In the genomic region with DNA sequence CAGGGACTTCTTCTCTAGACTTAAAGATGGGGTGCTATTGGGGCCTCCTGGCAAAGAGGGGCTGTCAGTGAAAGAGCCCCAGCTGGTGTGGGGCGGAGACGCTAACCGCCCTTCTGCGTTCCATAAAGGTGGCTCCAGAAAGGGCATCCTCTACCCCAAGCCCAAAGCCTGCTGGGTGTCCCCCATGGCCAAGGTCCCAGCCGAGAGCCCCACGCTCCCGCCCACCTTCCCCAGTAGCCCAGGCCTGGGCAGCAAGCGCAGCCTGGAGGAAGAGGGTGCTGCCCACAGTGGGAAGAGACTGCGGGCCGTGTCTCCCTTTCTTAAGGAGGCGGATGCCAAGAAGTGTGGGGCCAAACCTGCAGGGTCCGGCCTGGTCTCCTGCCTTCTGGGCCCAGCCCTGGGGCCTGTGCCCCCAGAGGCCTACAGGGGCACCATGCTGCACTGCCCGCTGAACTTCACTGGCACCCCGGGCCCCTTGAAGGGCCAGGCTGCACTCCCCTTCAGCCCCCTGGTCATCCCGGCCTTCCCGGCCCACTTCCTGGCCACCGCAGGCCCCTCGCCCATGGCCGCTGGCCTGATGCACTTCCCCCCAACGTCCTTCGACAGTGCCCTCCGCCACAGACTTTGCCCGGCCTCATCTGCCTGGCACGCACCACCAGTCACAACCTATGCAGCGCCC, we compare ENCODE assay signal across 32 cellular contexts. TPM values are rescaled to one million over a fixed set of nuclear protein-coding genes. Genes with fewer than 3 reads are reported as not detected.
DNase-seq lines count a peak whose midpoint lies in the region; ATAC-seq, FAIRE-seq and TF ChIP-seq lines count a peak whose summit lies in the region.
"Had no signal": no experiment of that assay in that cellular context is flagged by ENCODE, and none has a peak within 500 bp of the region (broad histone marks: within the 10 kb centered on the region; RNA-seq: fewer than 3 reads in every experiment).

No MANE protein-coding gene starts in this region.

- H3K27ac ChIP-seq in coronary artery (no peak overlapping the region), thyroid gland (no peak overlapping the region)
- H3K27ac ChIP-seq: adrenal gland, epithelial cell of prostate, KMS-11, psoas muscle, SJCRH30, testis, vagina had no signal

- H3K27me3 ChIP-seq in thyroid gland = no peaks in the 10 kb centered on the region
- H3K27me3 ChIP-seq: adrenal gland, SJCRH30, testis, vagina had no signal

- H3K9me3 ChIP-seq in thyroid gland = no peaks in the 10 kb centered on the region
- H3K9me3 ChIP-seq: A549, adrenal gland, psoas muscle, SJCRH30, testis, vagina had no signal

- H3K36me3 ChIP-seq in thyroid gland = peaks cover 8 to 11% of the 10 kb centered on the region in 2 donors

- TF ChIP-seq CTCF in coronary artery (IDR thresholded peaks at IDR 0.05) = no peak
- TF ChIP-seq CTCF in thyroid gland (IDR thresholded peaks at IDR 0.05) = no peak

- FAIRE-seq in GM12891 (lab: Jason Lieb, UNC) = no peak
- FAIRE-seq: A549, GM18507, RCC 7860 had no signal

- no peaks in the 10 kb centered on the region for H3K9me3 Mint-ChIP-seq in activated T-helper 1 cell treated with anti-CD3 and anti-CD28 coated beads, Interleukin-12 subunit alpha, Interleukin-12 subunit beta, Interleukin-2, Interleukin-4 antibody, amounts not matched to agents 30 ng/mL and 10 ng/mL and 1 ng/mL, durations not matched to agents 14 hours and 24 hours and 36 hours
- H3K9me3 Mint-ChIP-seq: T-helper 1 cell treated with Interleukin-12 subunit alpha and Interleukin-12 subunit beta and Interleukin-4 antibody, amounts not matched to agents 30 μg/mL and 1 μg/mL, for 36 hours had no signal

- no peak overlapping the region for H3K4me3 ChIP-seq in coronary artery
- H3K4me3 ChIP-seq in thyroid gland (replicated peaks in 1 of 3) = no peak overlapping the region
- H3K4me3 ChIP-seq: A549, adrenal gland, psoas muscle, SJCRH30, testis, vagina had no signal

- H3K4me1 Mint-ChIP-seq in activated T-helper 1 cell treated with anti-CD3 and anti-CD28 coated beads, Interleukin-12 subunit alpha, Interleukin-12 subunit beta, Interleukin-2, Interleukin-4 antibody, amounts not matched to agents 30 ng/mL and 10 ng/mL and 1 ng/mL, durations not matched to agents 14 hours and 24 hours and 36 hours (ENCODE audit: low read depth) = peaks cover 28% of the 10 kb centered on the region

- peaks cover 27% of the 10 kb centered on the region for H3K36me3 Mint-ChIP-seq in activated T-helper 1 cell treated with anti-CD3 and anti-CD28 coated beads, Interleukin-12 subunit alpha, Interleukin-12 subunit beta, Interleukin-2, Interleukin-4 antibody, amounts not matched to agents 30 ng/mL and 10 ng/mL and 1 ng/mL, durations not matched to agents 14 hours and 24 hours and 36 hours (ENCODE audit: low read depth)

- WGBS in thyroid gland, 2 donors = 95 to 98% methylated on average over 17 to 22 of the region's 25 CpGs

- no peak overlapping the region for H3K27ac Mint-ChIP-seq in activated T-helper 1 cell treated with anti-CD3 and anti-CD28 coated beads, Interleukin-12 subunit alpha, Interleukin-12 subunit beta, Interleukin-2, Interleukin-4 antibody, amounts not matched to agents 30 ng/mL and 10 ng/mL and 1 ng/mL, durations not matched to agents 14 hours and 24 hours and 36 hours
- H3K27ac Mint-ChIP-seq: activated CD8-positive, alpha-beta memory T cell treated with anti-CD3 and anti-CD28 coated beads, Interleukin-2, amount 10 ng/mL, durations not matched to agents 7 days and 5 days; brain had no signal

- intact Hi-C loops in posterior vena cava (cut with DNase I) = no loop called here
- intact Hi-C loops in activated T-helper 1 cell treated with anti-CD3 and anti-CD28 coated beads, Interleukin-12 subunit alpha, Interleukin-12 subunit beta, Interleukin-2, Interleukin-4 antibody, amounts not matched to agents 30 ng/mL and 10 ng/mL and 1 ng/mL, durations not matched to agents 14 hours and 24 hours and 36 hours (cut with micrococcal nuclease) = loop anchor here (5.0 kb wide), 2 partner anchors 44 to 211 kb away; a partner anchor contains a TSS
- intact Hi-C loops in thyroid gland (cut with DNase I) = no loop called here

- no peaks in the 10 kb centered on the region for H3K27me3 Mint-ChIP-seq in activated T-helper 1 cell treated with anti-CD3 and anti-CD28 coated beads, Interleukin-12 subunit alpha, Interleukin-12 subunit beta, Interleukin-2, Interleukin-4 antibody, amounts not matched to agents 30 ng/mL and 10 ng/mL and 1 ng/mL, durations not matched to agents 14 hours and 24 hours and 36 hours (ENCODE audit: insufficient read depth)
- H3K27me3 Mint-ChIP-seq: activated CD8-positive, alpha-beta memory T cell treated with anti-CD3 and anti-CD28 coated beads, Interleukin-2, amount 10 ng/mL, durations not matched to agents 7 days and 5 days; brain had no signal

- H3K4me1 ChIP-seq in thyroid gland = no peaks in the 10 kb centered on the region
- H3K4me1 ChIP-seq: SJCRH30 had no signal

- no peak overlapping the region for H3K4me3 Mint-ChIP-seq in activated T-helper 1 cell treated with anti-CD3 and anti-CD28 coated beads, Interleukin-12 subunit alpha, Interleukin-12 subunit beta, Interleukin-2, Interleukin-4 antibody, amounts not matched to agents 30 ng/mL and 10 ng/mL and 1 ng/mL, durations not matched to agents 14 hours and 24 hours and 36 hours
- H3K4me3 Mint-ChIP-seq: activated CD8-positive, alpha-beta memory T cell treated with anti-CD3 and anti-CD28 coated beads, Interleukin-2, amount 10 ng/mL, durations not matched to agents 7 days and 5 days; brain; T-helper 1 cell treated with Interleukin-12 subunit alpha and Interleukin-12 subunit beta and Interleukin-4 antibody, amounts not matched to agents 30 μg/mL and 1 μg/mL, for 36 hours had no signal

- TF ChIP-seq POLR2A in GM12891 (IDR thresholded peaks at IDR 0.05; ENCODE audit: low read depth, low read length) (no peak), thyroid gland (IDR thresholded peaks at IDR 0.05) (no peak)

- peak; percentile 60 for DNase-seq in activated CD8-positive, alpha-beta memory T cell treated with anti-CD3 and anti-CD28 coated beads, Interleukin-2, amount 50 U/mL, for 48 hours
- no peak for DNase-seq in activated CD8-positive, alpha-beta memory T cell treated with anti-CD3 and anti-CD28 coated beads for 24 hours
- DNase-seq in GM12891 (ENCODE audit: insufficient read length, low spot score) = no peak
- peak; percentile 56 for DNase-seq in coronary artery (ENCODE audit: low spot score)
- DNase-seq in posterior vena cava (ENCODE audit: low spot score) = peak; percentile 79
- no peak for DNase-seq in activated T-helper 1 cell treated with anti-CD3 and anti-CD28 coated beads, Interleukin-12 subunit alpha, Interleukin-12 subunit beta, Interleukin-2, Interleukin-4 antibody, amounts not matched to agents 30 ng/mL and 10 ng/mL and 1 ng/mL, durations not matched to agents 14 hours and 24 hours and 36 hours (ENCODE audit: low spot score)
- no peak for DNase-seq in thyroid gland
- DNase-seq: activated CD4-positive, alpha-beta T cell treated with anti-CD3 and anti-CD28 coated beads for 4 hours; activated CD8-positive, alpha-beta memory T cell treated with anti-CD3 and anti-CD28 coated beads, Interleukin-2, amount 10 ng/mL, durations not matched to agents 7 days and 5 days; adrenal gland; COR-L47; DMS79 treated with DMSO at 0.1 percent for 48 hours; GF-D8; HCEC 1CT; mesendoderm; NCI-H1417 treated with DMSO at 0.1 percent for 48 hours; NCI-H2081; NCI-H446; NCI-H774; psoas muscle; SJCRH30; stimulated activated naive CD8-positive, alpha-beta T cell treated with anti-CD3 and anti-CD28 coated beads, Interleukin-15, Interleukin-2, amounts not matched to agents 100 U/mL and 50 U/mL, for 24 hours; testis had no signal

- ATAC-seq in GM21529 (IDR thresholded peaks at IDR 0.05; ENCODE audit: unreplicated experiment) = no peak
- ATAC-seq: A549; activated CD8-positive, alpha-beta memory T cell treated with anti-CD3 and anti-CD28 coated beads, Interleukin-2, amount 10 ng/mL, durations not matched to agents 7 days and 5 days; psoas muscle; stimulated activated naive CD8-positive, alpha-beta T cell treated with anti-CD3 and anti-CD28 coated beads, Interleukin-15, Interleukin-2, amounts not matched to agents 100 U/mL and 50 U/mL, for 24 hours had no signal

TF ChIP-seq in GM12891, 5 proteins besides CTCF, POLR2A, EP300 and RAD21:
- 0 out of 2 replicates have a peak, but pooled peaks have one; percentile 33 for TF ChIP-seq POLR2AphosphoS5 (IDR thresholded peaks at IDR 0.05; ENCODE audit: low read depth, low read length)
- no peak for TF ChIP-seq PAX5 (IDR thresholded peaks at IDR 0.05; ENCODE audit: insufficient read depth, low read length, severe bottlenecking)

RNA-seq across cellular contexts. Expression of a gene that starts 15.2 kb away (rescaled TPM):
- 54.4 TPM for polyA plus RNA-seq in GM12891 (2012; ENCODE audit: low read depth, missing spikeins)
- total RNA-seq in posterior vena cava (100 to 1,000 TPM in 1 of 2 donors, 10 to 100 TPM in 1; 67.4 to 179 TPM), thyroid gland (10 to 100 TPM in 3 of 4 donors, 1 to 10 TPM in 1; 9.2 to 29.3 (median 20.0) TPM)
- 233 and 240 TPM in 2 replicates for total RNA-seq in activated T-helper 1 cell treated with anti-CD3 and anti-CD28 coated beads, Interleukin-12 subunit alpha, Interleukin-12 subunit beta, Interleukin-2, Interleukin-4 antibody, amounts not matched to agents 30 ng/mL and 10 ng/mL and 1 ng/mL, durations not matched to agents 14 hours and 24 hours and 36 hours

RNA-seq across cellular contexts. Expression of a gene that starts 46.6 kb away (rescaled TPM):
- polyA plus RNA-seq in GM12891 (2012; ENCODE audit: low read depth, missing spikeins) = 0.60 TPM
- total RNA-seq in posterior vena cava = under 1 TPM in 1 of 2 donors, not detected in 1; 0.14 TPM
- total RNA-seq in activated T-helper 1 cell treated with anti-CD3 and anti-CD28 coated beads, Interleukin-12 subunit alpha, Interleukin-12 subunit beta, Interleukin-2, Interleukin-4 antibody, amounts not matched to agents 30 ng/mL and 10 ng/mL and 1 ng/mL, durations not matched to agents 14 hours and 24 hours and 36 hours = 0.54 and 0.75 TPM in 2 replicates
- under 1 TPM in 1 of 4 donors, not detected in 3; 0.40 TPM for total RNA-seq in thyroid gland
- total RNA-seq: SJCRH30 had no signal

Comparison
In these comparisons a context has a peak if more than half of its experiments do, and no peak if none do; other contexts are left out.
1. DNase-seq: peak in activated CD8-positive, alpha-beta memory T cell treated with anti-CD3 and anti-CD28 coated beads, Interleukin-2, amount 50 U/mL, for 48 hours (single experiment), coronary artery (single experiment) and posterior vena cava (single experiment); none in activated CD8-positive, alpha-beta memory T cell treated with anti-CD3 and anti-CD28 coated beads for 24 hours (single experiment), GM12891 (single experiment), activated T-helper 1 cell treated with anti-CD3 and anti-CD28 coated beads, Interleukin-12 subunit alpha, Interleukin-12 subunit beta, Interleukin-2, Interleukin-4 antibody, amounts not matched to agents 30 ng/mL and 10 ng/mL and 1 ng/mL, durations not matched to agents 14 hours and 24 hours and 36 hours (single experiment) and thyroid gland (0 of 2).